18 cellular contexts compared by ENCODE assay signal in genomic region chr12:40903040-40903439, GRCh38.
"Had no signal": no experiment of that assay in that cellular context is flagged by ENCODE, and none has a peak within 500 bp of the region (broad histone marks: within the 10 kb centered on the region; RNA-seq: fewer than 3 reads in every experiment).

No MANE protein-coding gene starts in this region.

- H3K4me3 Mint-ChIP-seq: activated CD4-positive, alpha-beta memory T cell treated with anti-CD3 and anti-CD28 coated beads for 36 hours; activated CD4-positive, alpha-beta T cell treated with anti-CD3 and anti-CD28 coated beads for 36 hours; activated T-helper 1 cell treated with anti-CD3 and anti-CD28 coated beads, Interleukin-12 subunit alpha, Interleukin-12 subunit beta, Interleukin-2, Interleukin-4 antibody, amounts not matched to agents 30 ng/mL and 10 ng/mL and 1 ng/mL, durations not matched to agents 14 hours and 24 hours and 36 hours; dendritic cell treated with granulocyte-macrophage colony-stimulating factor and Interleukin-4, amounts not matched to agents 40 ng/mL and 50 ng/mL, for 4 days; naive thymus-derived CD4-positive, alpha-beta T cell had no signal

- H3K27ac ChIP-seq: adrenal gland, ovary, psoas muscle, sigmoid colon had no signal

- H3K36me3 Mint-ChIP-seq: activated CD4-positive, alpha-beta memory T cell treated with anti-CD3 and anti-CD28 coated beads for 36 hours; activated naive CD4-positive, alpha-beta T cell treated with anti-CD3 and anti-CD28 coated beads, Interleukin-2, amount 50 U/mL, for 72 hours; naive thymus-derived CD4-positive, alpha-beta T cell had no signal

- DNase-seq: activated CD4-positive, alpha-beta memory T cell treated with anti-CD3 and anti-CD28 coated beads for 36 hours; activated CD4-positive, alpha-beta T cell treated with anti-CD3 and anti-CD28 coated beads for 36 hours; activated gamma-delta T cell treated with Interleukin-2 at 50 U/mL for 16 hours; activated T-cell treated with anti-CD3 and anti-CD28 coated beads for 4 hours; effector CD8-positive, alpha-beta T cell; foreskin fibroblast; left cardiac atrium; mesenchymal stem cell; naive thymus-derived CD4-positive, alpha-beta T cell; psoas muscle; sigmoid colon; stimulated activated CD4-positive, alpha-beta T cell treated with anti-CD3 and anti-CD28 coated beads, Interleukin-4, amount 100 ng/mL, for 4 hours; stimulated activated naive CD4-positive, alpha-beta T cell had no signal

- H3K4me1 Mint-ChIP-seq: activated CD4-positive, alpha-beta T cell treated with anti-CD3 and anti-CD28 coated beads for 36 hours; naive thymus-derived CD4-positive, alpha-beta T cell had no signal

- H3K9me3 ChIP-seq: adrenal gland, ovary, psoas muscle, sigmoid colon had no signal

- H3K9me3 Mint-ChIP-seq: activated CD4-positive, alpha-beta memory T cell treated with anti-CD3 and anti-CD28 coated beads for 36 hours; activated naive CD4-positive, alpha-beta T cell treated with anti-CD3 and anti-CD28 coated beads, Interleukin-2, amount 50 U/mL, for 72 hours; activated T-helper 1 cell treated with anti-CD3 and anti-CD28 coated beads, Interleukin-12 subunit alpha, Interleukin-12 subunit beta, Interleukin-2, Interleukin-4 antibody, amounts not matched to agents 30 ng/mL and 10 ng/mL and 1 ng/mL, durations not matched to agents 14 hours and 24 hours and 36 hours; dendritic cell treated with granulocyte-macrophage colony-stimulating factor and Interleukin-4, amounts not matched to agents 40 ng/mL and 50 ng/mL, for 4 days had no signal

- H3K27me3 ChIP-seq: adrenal gland, ovary, sigmoid colon had no signal

- H3K4me3 ChIP-seq: adrenal gland, ovary, psoas muscle, sigmoid colon had no signal

- H3K36me3 ChIP-seq: adrenal gland, ovary, sigmoid colon had no signal

- H3K4me1 ChIP-seq: adrenal gland, psoas muscle, sigmoid colon had no signal

- H3K27ac Mint-ChIP-seq: activated CD4-positive, alpha-beta memory T cell treated with anti-CD3 and anti-CD28 coated beads for 36 hours; activated CD4-positive, alpha-beta T cell treated with anti-CD3 and anti-CD28 coated beads for 36 hours; activated naive CD4-positive, alpha-beta T cell treated with anti-CD3 and anti-CD28 coated beads, Interleukin-2, amount 50 U/mL, for 72 hours; activated T-helper 1 cell treated with anti-CD3 and anti-CD28 coated beads, Interleukin-12 subunit alpha, Interleukin-12 subunit beta, Interleukin-2, Interleukin-4 antibody, amounts not matched to agents 30 ng/mL and 10 ng/mL and 1 ng/mL, durations not matched to agents 14 hours and 24 hours and 36 hours; dendritic cell treated with granulocyte-macrophage colony-stimulating factor and Interleukin-4, amounts not matched to agents 40 ng/mL and 50 ng/mL, for 4 days; naive thymus-derived CD4-positive, alpha-beta T cell had no signal

- ATAC-seq: activated CD4-positive, alpha-beta T cell treated with anti-CD3 and anti-CD28 coated beads for 36 hours; activated naive CD4-positive, alpha-beta T cell treated with anti-CD3 and anti-CD28 coated beads, Interleukin-2, amount 50 U/mL, for 72 hours; left cardiac atrium; naive thymus-derived CD4-positive, alpha-beta T cell; psoas muscle had no signal

- H3K27me3 Mint-ChIP-seq: activated CD4-positive, alpha-beta memory T cell treated with anti-CD3 and anti-CD28 coated beads for 36 hours; activated CD4-positive, alpha-beta T cell treated with anti-CD3 and anti-CD28 coated beads for 36 hours; dendritic cell treated with granulocyte-macrophage colony-stimulating factor and Interleukin-4, amounts not matched to agents 40 ng/mL and 50 ng/mL, for 4 days; naive thymus-derived CD4-positive, alpha-beta T cell had no signal
